Comparison of ENCODE assay signal across 8 cellular contexts in genomic region chr6:156676721-156677120, GRCh38.
"Had no signal": no experiment of that assay in that cellular context is flagged by ENCODE, and none has a peak within 500 bp of the region (broad histone marks: within the 10 kb centered on the region; RNA-seq: fewer than 3 reads in every experiment).

No MANE protein-coding gene starts in this region.

- ATAC-seq: GM12878 had no signal

- FAIRE-seq: G401.6, GM12878, GM12891, GM12892, GM18507, GM19239 had no signal

- H3K4me3 ChIP-seq: GM12878 had no signal

- DNase-seq: GDM1, GF-D8 had no signal
